In the genomic region with DNA sequence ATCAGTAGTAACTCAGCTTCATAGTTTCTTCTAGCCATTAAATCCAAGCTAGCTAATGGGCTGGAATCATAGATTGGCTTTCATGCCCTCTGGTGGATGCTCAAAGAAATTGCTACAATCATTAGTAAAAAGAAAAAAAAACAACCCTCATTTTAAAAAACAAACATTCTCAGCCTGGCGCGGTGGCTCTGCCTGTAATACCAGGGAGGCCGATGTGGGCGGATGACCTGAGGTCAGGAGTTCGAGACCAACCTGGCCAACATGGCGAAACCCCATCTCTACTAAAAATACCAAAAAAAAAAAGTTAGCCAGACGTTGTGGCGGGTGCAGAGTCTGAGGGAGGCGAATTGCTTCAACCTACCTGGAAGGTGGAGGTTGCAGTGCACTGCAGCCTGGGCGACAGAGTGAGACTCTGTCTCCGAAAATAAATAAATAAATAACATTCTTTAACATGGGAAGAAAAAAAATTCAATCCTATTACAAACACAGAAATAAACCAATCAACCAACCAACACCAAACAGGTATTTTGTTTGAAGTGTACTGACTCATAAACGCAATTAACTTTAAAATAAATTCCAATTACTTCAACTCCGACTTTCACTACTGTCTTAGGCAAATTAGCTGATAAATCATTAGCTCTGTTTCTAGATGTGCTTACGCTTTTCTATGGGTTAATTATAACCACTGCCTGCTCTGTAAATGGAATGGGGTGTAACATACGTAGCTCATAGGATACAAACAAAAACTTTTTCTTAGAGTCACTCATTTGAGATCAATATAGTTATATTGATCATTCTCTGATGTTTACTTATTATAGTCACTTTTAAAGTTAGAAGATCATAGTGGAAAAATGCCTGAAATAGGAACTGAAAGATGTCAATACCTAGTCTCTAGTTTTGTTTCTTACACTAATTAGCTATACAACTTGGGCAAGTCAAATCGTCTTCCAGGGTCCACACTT, we compare ENCODE assay signal across 1 cellular context.
TF ChIP-seq lines count a peak whose summit lies in the region.

No MANE protein-coding gene starts in this region.

TF ChIP-seq in HepG2, 621 proteins besides CTCF, POLR2A, EP300 and RAD21 (continued from another document and continues in another):
- TF ChIP-seq DMTF1 (CRISPR knock-in tag; IDR thresholded peaks at IDR 0.05) (no peak), ZNF570 (CRISPR knock-in tag; IDR thresholded peaks at IDR 0.05; ENCODE audit: borderline replicate concordance) (no peak), ZSCAN25 (CRISPR knock-in tag; IDR thresholded peaks at IDR 0.05) (no peak), ZNF841 (CRISPR knock-in tag; IDR thresholded peaks at IDR 0.05; ENCODE audit: borderline replicate concordance) (no peak), GTF3A (CRISPR knock-in tag; conservative IDR thresholded peaks at IDR 0.05) (no peak), ZSCAN12 (CRISPR knock-in tag; IDR thresholded peaks at IDR 0.05) (no peak), ZBTB7A (CRISPR knock-in tag; IDR thresholded peaks at IDR 0.05) (no peak), KLF9 (CRISPR knock-in tag; IDR thresholded peaks at IDR 0.05; ENCODE audit: low read depth) (no peak), AHR (CRISPR knock-in tag; IDR thresholded peaks at IDR 0.05) (no peak), RFX3 (CRISPR knock-in tag; IDR thresholded peaks at IDR 0.05) (no peak), HNRNPUL1 (IDR thresholded peaks at IDR 0.05; ENCODE audit: low read depth, low read length) (no peak), CAMTA2 (CRISPR knock-in tag; IDR thresholded peaks at IDR 0.05; ENCODE audit: borderline replicate concordance) (no peak), ZMAT5 (CRISPR knock-in tag; IDR thresholded peaks at IDR 0.05; ENCODE audit: borderline replicate concordance, low read depth) (no peak), FOXA3 (CRISPR knock-in tag; IDR thresholded peaks at IDR 0.05) (0 out of 2 replicates have a peak, but pooled peaks have one; percentile 32), ZNF777 (CRISPR knock-in tag; IDR thresholded peaks at IDR 0.05) (no peak), ZNF138 (CRISPR knock-in tag; IDR thresholded peaks at IDR 0.05; ENCODE audit: low read depth) (no peak), JUN (CRISPR knock-in tag; IDR thresholded peaks at IDR 0.05) (no peak), CEBPG (CRISPR knock-in tag; IDR thresholded peaks at IDR 0.05) (peak; percentile 40; the same call in 1 of the 2 replicates), ZBTB8A (CRISPR knock-in tag; IDR thresholded peaks at IDR 0.05; ENCODE audit: borderline replicate concordance, low read depth) (no peak), HNRNPH1 (optimal IDR thresholded peaks at IDR 0.05; ENCODE audit: low read depth, low read length) (no peak), ZNF296 (CRISPR knock-in tag; conservative IDR thresholded peaks at IDR 0.05) (no peak), MLX (CRISPR knock-in tag; IDR thresholded peaks at IDR 0.05) (no peak), KIAA2018 (CRISPR knock-in tag; IDR thresholded peaks at IDR 0.05; ENCODE audit: borderline replicate concordance) (no peak), ATF1 (CRISPR knock-in tag; IDR thresholded peaks at IDR 0.05) (no peak), RCOR2 (CRISPR knock-in tag; IDR thresholded peaks at IDR 0.05) (peak; percentile 70; the same call in 1 of the 2 replicates), ELF4 (CRISPR knock-in tag; IDR thresholded peaks at IDR 0.05; ENCODE audit: borderline replicate concordance) (no peak), MED13 (CRISPR knock-in tag; IDR thresholded peaks at IDR 0.05) (no peak), MIER2 (CRISPR knock-in tag; IDR thresholded peaks at IDR 0.05) (no peak), DNMT1 (CRISPR knock-in tag; IDR thresholded peaks at IDR 0.05) (no peak)
- TF ChIP-seq, protein P1, sequence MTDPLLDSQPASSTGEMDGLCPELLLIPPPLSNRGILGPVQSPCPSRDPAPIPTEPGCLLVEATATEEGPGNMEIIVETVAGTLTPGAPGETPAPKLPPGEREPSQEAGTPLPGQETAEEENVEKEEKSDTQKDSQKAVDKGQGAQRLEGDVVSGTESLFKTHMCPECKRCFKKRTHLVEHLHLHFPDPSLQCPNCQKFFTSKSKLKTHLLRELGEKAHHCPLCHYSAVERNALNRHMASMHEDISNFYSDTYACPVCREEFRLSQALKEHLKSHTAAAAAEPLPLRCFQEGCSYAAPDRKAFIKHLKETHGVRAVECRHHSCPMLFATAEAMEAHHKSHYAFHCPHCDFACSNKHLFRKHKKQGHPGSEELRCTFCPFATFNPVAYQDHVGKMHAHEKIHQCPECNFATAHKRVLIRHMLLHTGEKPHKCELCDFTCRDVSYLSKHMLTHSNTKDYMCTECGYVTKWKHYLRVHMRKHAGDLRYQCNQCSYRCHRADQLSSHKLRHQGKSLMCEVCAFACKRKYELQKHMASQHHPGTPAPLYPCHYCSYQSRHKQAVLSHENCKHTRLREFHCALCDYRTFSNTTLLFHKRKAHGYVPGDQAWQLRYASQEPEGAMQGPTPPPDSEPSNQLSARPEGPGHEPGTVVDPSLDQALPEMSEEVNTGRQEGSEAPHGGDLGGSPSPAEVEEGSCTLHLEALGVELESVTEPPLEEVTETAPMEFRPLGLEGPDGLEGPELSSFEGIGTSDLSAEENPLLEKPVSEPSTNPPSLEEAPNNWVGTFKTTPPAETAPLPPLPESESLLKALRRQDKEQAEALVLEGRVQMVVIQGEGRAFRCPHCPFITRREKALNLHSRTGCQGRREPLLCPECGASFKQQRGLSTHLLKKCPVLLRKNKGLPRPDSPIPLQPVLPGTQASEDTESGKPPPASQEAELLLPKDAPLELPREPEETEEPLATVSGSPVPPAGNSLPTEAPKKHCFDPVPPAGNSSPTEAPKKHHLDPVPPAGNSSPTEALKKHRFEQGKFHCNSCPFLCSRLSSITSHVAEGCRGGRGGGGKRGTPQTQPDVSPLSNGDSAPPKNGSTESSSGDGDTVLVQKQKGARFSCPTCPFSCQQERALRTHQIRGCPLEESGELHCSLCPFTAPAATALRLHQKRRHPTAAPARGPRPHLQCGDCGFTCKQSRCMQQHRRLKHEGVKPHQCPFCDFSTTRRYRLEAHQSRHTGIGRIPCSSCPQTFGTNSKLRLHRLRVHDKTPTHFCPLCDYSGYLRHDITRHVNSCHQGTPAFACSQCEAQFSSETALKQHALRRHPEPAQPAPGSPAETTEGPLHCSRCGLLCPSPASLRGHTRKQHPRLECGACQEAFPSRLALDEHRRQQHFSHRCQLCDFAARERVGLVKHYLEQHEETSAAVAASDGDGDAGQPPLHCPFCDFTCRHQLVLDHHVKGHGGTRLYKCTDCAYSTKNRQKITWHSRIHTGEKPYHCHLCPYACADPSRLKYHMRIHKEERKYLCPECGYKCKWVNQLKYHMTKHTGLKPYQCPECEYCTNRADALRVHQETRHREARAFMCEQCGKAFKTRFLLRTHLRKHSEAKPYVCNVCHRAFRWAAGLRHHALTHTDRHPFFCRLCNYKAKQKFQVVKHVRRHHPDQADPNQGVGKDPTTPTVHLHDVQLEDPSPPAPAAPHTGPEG (CRISPR knock-in tag; IDR thresholded peaks at IDR 0.05) = no peak
- TF ChIP-seq, protein P2, sequence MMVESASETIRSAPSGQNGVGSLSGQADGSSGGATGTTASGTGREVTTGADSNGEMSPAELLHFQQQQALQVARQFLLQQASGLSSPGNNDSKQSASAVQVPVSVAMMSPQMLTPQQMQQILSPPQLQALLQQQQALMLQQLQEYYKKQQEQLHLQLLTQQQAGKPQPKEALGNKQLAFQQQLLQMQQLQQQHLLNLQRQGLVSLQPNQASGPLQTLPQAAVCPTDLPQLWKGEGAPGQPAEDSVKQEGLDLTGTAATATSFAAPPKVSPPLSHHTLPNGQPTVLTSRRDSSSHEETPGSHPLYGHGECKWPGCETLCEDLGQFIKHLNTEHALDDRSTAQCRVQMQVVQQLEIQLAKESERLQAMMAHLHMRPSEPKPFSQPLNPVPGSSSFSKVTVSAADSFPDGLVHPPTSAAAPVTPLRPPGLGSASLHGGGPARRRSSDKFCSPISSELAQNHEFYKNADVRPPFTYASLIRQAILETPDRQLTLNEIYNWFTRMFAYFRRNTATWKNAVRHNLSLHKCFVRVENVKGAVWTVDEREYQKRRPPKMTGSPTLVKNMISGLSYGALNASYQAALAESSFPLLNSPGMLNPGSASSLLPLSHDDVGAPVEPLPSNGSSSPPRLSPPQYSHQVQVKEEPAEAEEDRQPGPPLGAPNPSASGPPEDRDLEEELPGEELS (CRISPR knock-in tag; IDR thresholded peaks at IDR 0.05) = 0 out of 2 replicates have a peak, but pooled peaks have one; percentile 66
- TF ChIP-seq, protein P3, sequence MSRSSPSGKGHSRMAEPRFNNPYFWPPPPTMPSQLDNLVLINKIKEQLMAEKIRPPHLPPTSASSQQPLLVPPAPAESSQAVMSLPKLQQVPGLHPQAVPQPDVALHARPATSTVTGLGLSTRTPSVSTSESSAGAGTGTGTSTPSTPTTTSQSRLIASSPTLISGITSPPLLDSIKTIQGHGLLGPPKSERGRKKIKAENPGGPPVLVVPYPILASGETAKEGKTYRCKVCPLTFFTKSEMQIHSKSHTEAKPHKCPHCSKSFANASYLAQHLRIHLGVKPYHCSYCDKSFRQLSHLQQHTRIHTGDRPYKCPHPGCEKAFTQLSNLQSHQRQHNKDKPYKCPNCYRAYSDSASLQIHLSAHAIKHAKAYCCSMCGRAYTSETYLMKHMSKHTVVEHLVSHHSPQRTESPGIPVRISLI (CRISPR knock-in tag; IDR thresholded peaks at IDR 0.05; ENCODE audit: borderline replicate concordance) = peak; percentile 93
